ENCODE assay signal across 9 cellular contexts in the genomic region with DNA sequence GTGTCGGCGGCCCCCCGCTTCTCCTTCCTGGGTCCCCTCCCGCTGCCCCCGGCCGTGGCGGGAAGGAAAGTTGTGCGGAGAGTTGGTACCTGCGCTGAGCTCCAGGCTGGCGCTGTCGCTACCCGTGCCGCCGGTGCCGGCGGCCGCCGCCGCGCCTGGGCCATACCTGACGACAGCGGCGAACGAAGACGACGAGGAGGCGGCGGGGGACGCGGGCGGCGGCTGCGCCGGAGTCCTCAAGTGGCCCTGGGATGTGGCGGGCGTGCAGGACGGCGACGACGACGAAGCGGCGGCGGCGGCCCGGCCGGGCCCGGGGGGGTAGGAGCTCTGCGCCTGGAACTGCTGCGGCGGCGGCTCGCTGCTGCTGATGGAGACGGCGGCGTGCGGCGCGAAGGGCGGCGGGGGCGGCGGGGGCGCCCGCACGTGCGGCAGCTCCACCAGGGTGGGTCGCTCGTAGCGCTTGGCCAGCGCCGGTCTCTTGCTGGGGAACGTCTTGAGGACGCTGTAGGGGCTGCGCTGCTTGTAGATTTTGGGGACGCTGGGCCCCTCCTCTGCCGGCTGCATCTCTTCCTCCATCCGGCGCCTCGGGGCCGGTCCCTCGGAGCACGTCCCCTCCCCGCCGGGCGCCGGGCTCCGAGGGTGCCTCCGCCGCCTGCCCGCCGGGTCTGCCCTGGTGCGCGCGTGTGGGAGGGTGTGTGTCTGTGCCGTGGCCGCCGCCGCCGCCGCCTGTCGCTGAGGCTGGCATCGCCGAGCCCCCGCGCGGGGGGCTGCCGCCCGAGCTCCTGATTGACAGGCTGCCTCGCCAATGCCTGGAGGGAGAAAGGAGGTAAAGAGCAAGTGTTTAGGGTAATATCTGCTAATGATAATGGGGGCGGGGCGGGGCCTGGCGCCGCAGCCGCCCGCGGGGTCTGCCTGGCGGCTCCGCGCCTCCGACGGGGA. TPM values are rescaled to one million over a fixed set of nuclear protein-coding genes. Genes with fewer than 3 reads are reported as not detected.
A peak's percentile ranks its signal among the peaks of the same experiment; 100 is the strongest.
DNase-seq lines count a peak whose midpoint lies in the region; ATAC-seq and TF ChIP-seq lines count a peak whose summit lies in the region.
"Had no signal": no experiment of that assay in that cellular context is flagged by ENCODE, and none has a peak within 500 bp of the region (broad histone marks: within the 10 kb centered on the region; RNA-seq: fewer than 3 reads in every experiment).

No MANE protein-coding gene starts in this region.

- H3K27ac ChIP-seq in SK-N-SH (ENCODE audit: low read depth in 2 of 2, low read length in 1 of 2): no peak overlapping the region; a peak in 1 of 4 replicates
- peak overlapping the region; percentile 20 for H3K27ac ChIP-seq in ectodermal cell (ENCODE audit: insufficient read depth, low read depth, low read length, poor library complexity, severe bottlenecking)
- no peak overlapping the region for H3K27ac ChIP-seq in neural progenitor cell

- H2AFZ ChIP-seq in SK-N-SH (ENCODE audit: low read depth): peak overlapping the region; percentile 79; the same call in 1 of the 2 replicates
- H2AFZ ChIP-seq in neural progenitor cell (replicated peaks): peak overlapping the region; percentile 95

- no peaks in the 10 kb centered on the region for H3K9me3 ChIP-seq in SK-N-SH
- no peaks in the 10 kb centered on the region for H3K9me3 ChIP-seq in ectodermal cell (ENCODE audit: control insufficient read depth, low read length)
- H3K9me3 ChIP-seq in neural progenitor cell (ENCODE audit: low read depth): no peaks in the 10 kb centered on the region

- H3K9me3 Mint-ChIP-seq in neural progenitor cell: no peaks in the 10 kb centered on the region

- TF ChIP-seq CTCF in SK-N-SH (IDR thresholded peaks at IDR 0.05) (no peak), neural progenitor cell (IDR thresholded peaks at IDR 0.05) (no peak)

- H3K4me1 ChIP-seq in SK-N-SH (ENCODE audit: control insufficient read depth in 1 of 2, insufficient read depth in 2 of 2, low read depth in 1 of 2, low read length in 1 of 2): peaks cover 0 to 3% of the 10 kb centered on the region in 2 experiments; a peak in 1 of 4 replicates
- peaks cover 9% of the 10 kb centered on the region for H3K4me1 ChIP-seq in ectodermal cell (ENCODE audit: control insufficient read depth, insufficient read depth, low read length)
- H3K4me1 ChIP-seq in neural progenitor cell: peaks cover 6% of the 10 kb centered on the region

- peak overlapping the region; percentile 92 for H3K4me3 Mint-ChIP-seq in neural progenitor cell

- ATAC-seq in GM19328 (IDR thresholded peaks at IDR 0.05; ENCODE audit: unreplicated experiment): peak; percentile 65
- ATAC-seq in HG03354 (IDR thresholded peaks at IDR 0.05; ENCODE audit: poor library complexity, severe bottlenecking, unreplicated experiment): peak; percentile 76

- CTCF ChIA-PET in SK-N-SH (lab: Yijun Ruan, JAX): interaction anchor here (0.7 to 1.3 kb wide), 4 partner anchors 13 to 185 kb away, joined by 3 read pairs; no protein-coding TSS in a partner anchor

- H4K20me1 ChIP-seq in SK-N-SH (ENCODE audit: insufficient read depth) (no peaks in the 10 kb centered on the region), neural progenitor cell (ENCODE audit: low read depth) (peaks cover 17% of the 10 kb centered on the region)

- peaks cover 3% of the 10 kb centered on the region for H3K4me1 Mint-ChIP-seq in neural progenitor cell

- TF ChIP-seq RAD21 in SK-N-SH (IDR thresholded peaks at IDR 0.05; ENCODE audit: low read length): no peak

- H3K27ac Mint-ChIP-seq in neural progenitor cell: no peak overlapping the region

- POLR2A ChIA-PET in SK-N-SH (lab: Yijun Ruan, JAX): no interaction called here

- H3K4me3 ChIP-seq in SK-N-SH (ENCODE audit: low read depth in 2 of 2, low read length in 1 of 2) (peak overlapping the region; percentile 49 to 53), ectodermal cell (ENCODE audit: insufficient read depth, low read depth, low read length) (peak overlapping the region; percentile 69), neural progenitor cell (peak overlapping the region; percentile 68)

- peaks cover 52% of the 10 kb centered on the region for H3K27me3 ChIP-seq in SK-N-SH (ENCODE audit: insufficient read depth)
- H3K27me3 ChIP-seq in ectodermal cell (ENCODE audit: control insufficient read depth, insufficient read depth, low read length, poor library complexity, severe bottlenecking): peaks cover 55% of the 10 kb centered on the region
- peaks cover 59% of the 10 kb centered on the region for H3K27me3 ChIP-seq in neural progenitor cell

- H3K79me2 ChIP-seq in SK-N-SH (ENCODE audit: insufficient read depth) (no peaks in the 10 kb centered on the region), neural progenitor cell (ENCODE audit: low read depth) (peaks cover 23% of the 10 kb centered on the region)

- H3K36me3 Mint-ChIP-seq in neural progenitor cell: no peaks in the 10 kb centered on the region

- 3% methylated on average over 21 of the region's 122 CpGs for WGBS in SK-N-SH (ENCODE audit: low lambda C conversion rate)
- WGBS in ectodermal cell, 2 experiments: 0 to 1% methylated on average over 122 of the region's 122 CpGs

- no peaks in the 10 kb centered on the region for H3K36me3 ChIP-seq in SK-N-SH (replicated peaks in 1 of 2; ENCODE audit: control insufficient read depth in 1 of 2, insufficient read depth in 2 of 2, low read length in 1 of 2)
- no peaks in the 10 kb centered on the region for H3K36me3 ChIP-seq in ectodermal cell (ENCODE audit: control insufficient read depth, insufficient read depth, low read length)
- no peaks in the 10 kb centered on the region for H3K36me3 ChIP-seq in neural progenitor cell

- peak; percentile 91 for DNase-seq in D341Med (ENCODE audit: low spot score)
- peak; percentile 90 for DNase-seq in SK-N-SH
- peak; percentile 90 for DNase-seq in neural progenitor cell (ENCODE audit: low spot score)
- no peak for DNase-seq in HuH-7.5 (ENCODE audit: low spot score)
- no peak for DNase-seq in foreskin melanocyte

- TF ChIP-seq EP300 in SK-N-SH (IDR thresholded peaks at IDR 0.05; ENCODE audit: borderline replicate concordance in 1 of 2, low read depth in 1 of 2, low read length in 1 of 2): no peak

- peaks cover 50% of the 10 kb centered on the region for H3K27me3 Mint-ChIP-seq in neural progenitor cell (ENCODE audit: insufficient read depth, low read depth)

- no peak overlapping the region for H3K9ac ChIP-seq in SK-N-SH
- H3K9ac ChIP-seq in neural progenitor cell: no peak overlapping the region

- no peaks in the 10 kb centered on the region for H3K9me2 ChIP-seq in SK-N-SH

- H3F3A ChIP-seq in SK-N-SH (replicated peaks; ENCODE audit: insufficient read depth) (no peaks in the 10 kb centered on the region), neural progenitor cell (ENCODE audit: low read depth) (no peaks in the 10 kb centered on the region)

- peak overlapping the region; percentile 65 for H3K4me2 ChIP-seq in SK-N-SH
- peak overlapping the region; percentile 82 for H3K4me2 ChIP-seq in neural progenitor cell

TF ChIP-seq in SK-N-SH, 30 proteins besides CTCF, POLR2A, EP300 and RAD21:
- TF ChIP-seq YY1 (IDR thresholded peaks at IDR 0.05; ENCODE audit: low read depth) (no peak), EZH2phosphoT487 (IDR thresholded peaks at IDR 0.05; ENCODE audit: borderline replicate concordance, low read depth) (0 out of 2 replicates have a peak, but pooled peaks have one; percentile 33)
- TF ChIP-seq, protein P1, sequence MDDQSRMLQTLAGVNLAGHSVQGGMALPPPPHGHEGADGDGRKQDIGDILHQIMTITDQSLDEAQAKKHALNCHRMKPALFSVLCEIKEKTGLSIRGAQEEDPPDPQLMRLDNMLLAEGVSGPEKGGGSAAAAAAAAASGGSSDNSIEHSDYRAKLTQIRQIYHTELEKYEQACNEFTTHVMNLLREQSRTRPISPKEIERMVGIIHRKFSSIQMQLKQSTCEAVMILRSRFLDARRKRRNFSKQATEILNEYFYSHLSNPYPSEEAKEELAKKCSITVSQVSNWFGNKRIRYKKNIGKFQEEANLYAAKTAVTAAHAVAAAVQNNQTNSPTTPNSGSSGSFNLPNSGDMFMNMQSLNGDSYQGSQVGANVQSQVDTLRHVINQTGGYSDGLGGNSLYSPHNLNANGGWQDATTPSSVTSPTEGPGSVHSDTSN (IDR thresholded peaks at IDR 0.05): peak; percentile 75
TF ChIP-seq in SK-N-SH: peak in this region for 2.

RNA-seq across cellular contexts. Expression of gene BEND4, which starts 0.6 kb away (rescaled TPM):
- polyA plus RNA-seq in SK-N-SH (2012; rRNA removed): 0.02 and 0.03 TPM in 2 replicates
- 0.03 and 0.04 TPM in 2 replicates for polyA plus RNA-seq in SK-N-SH (2012; cell fraction: cytosol; rRNA removed)
- polyA plus RNA-seq in SK-N-SH (2012; cell fraction: nucleus; rRNA removed): 0.02 and 0.04 TPM in 2 replicates
- polyA plus RNA-seq in ectodermal cell (2013, experiment 1 of 4): 5.7 TPM
- 6.0 TPM for polyA plus RNA-seq in ectodermal cell (2013, experiment 2 of 4)
- polyA plus RNA-seq in ectodermal cell (2013, experiment 3 of 4): 5.6 TPM
- polyA plus RNA-seq in ectodermal cell (2013, experiment 4 of 4): 7.6 TPM
- total RNA-seq in neural progenitor cell (ENCODE audit: low replicate concordance): 9.6 and 9.7 TPM in 2 replicates
- total RNA-seq: RPMI7951 had no signal

Comparison
In these comparisons a context has a peak if more than half of its experiments do, and no peak if none do; other contexts are left out.
1. DNase-seq: peak in D341Med (single experiment), SK-N-SH (single experiment) and neural progenitor cell (single experiment); none in HuH-7.5 (single experiment) and foreskin melanocyte (single experiment).
2. Peak in every context shown above with its lines, with median percentiles within 50 percentile points of each other: H3K4me3 ChIP-seq.